In genomic region chr15:93020976-93021772, GRCh38 we compare ENCODE assay signal across 12 cellular contexts.
DNase-seq lines count a peak whose midpoint lies in the region; ATAC-seq, FAIRE-seq and TF ChIP-seq lines count a peak whose summit lies in the region.
"Had no signal": no experiment of that assay in that cellular context is flagged by ENCODE, and none has a peak within 500 bp of the region (broad histone marks: within the 10 kb centered on the region; RNA-seq: fewer than 3 reads in every experiment).

No MANE protein-coding gene starts in this region.

- ATAC-seq in A549 = no peak
- ATAC-seq in GM19043 (IDR thresholded peaks at IDR 0.05; ENCODE audit: low read depth, unreplicated experiment) = peak; percentile 86
- peak; percentile 74 for ATAC-seq in HG02840 (IDR thresholded peaks at IDR 0.05; ENCODE audit: low FRiP score, unreplicated experiment)

- H3K9me3 Mint-ChIP-seq in T-helper 2 cell treated with Interferon-gamma antibody and Interleukin-4, amounts not matched to agents 5 μg/mL and 100 μg/mL, for 36 hours = no peaks in the 10 kb centered on the region

- CTCF ChIA-PET in A549 (lab: Yijun Ruan, JAX) = interaction anchor here (1.0 to 10.2 kb wide), 4 partner anchors 12 to 1099 kb away, joined by 4 to 121 read pairs (median 23); no protein-coding TSS in a partner anchor

- H3K27me3 Mint-ChIP-seq in T-helper 2 cell treated with Interferon-gamma antibody and Interleukin-4, amounts not matched to agents 5 μg/mL and 100 μg/mL, for 36 hours (ENCODE audit: low read depth) = no peaks in the 10 kb centered on the region

- peaks cover 27 to 100% (median 49%) of the 10 kb centered on the region in 4 donors for H3K36me3 ChIP-seq in sigmoid colon

- peak overlapping the region; percentile 28 for H3K4me3 Mint-ChIP-seq in T-helper 2 cell treated with Interferon-gamma antibody and Interleukin-4, amounts not matched to agents 5 μg/mL and 100 μg/mL, for 36 hours

- H3K4me2 ChIP-seq in A549 = no peak overlapping the region

- TF ChIP-seq RAD21 in A549 (conservative IDR thresholded peaks at IDR 0.05 in 1 of 2, IDR thresholded peaks at IDR 0.05 in 1 of 2) = no peak

- DNase-seq in A549 (ENCODE audit: low read depth in 1 of 2, low spot score in 1 of 2) = no peak
- DNase-seq in T-helper 2 cell treated with Interferon-gamma antibody and Interleukin-4, amounts not matched to agents 5 μg/mL and 100 μg/mL, for 36 hours (ENCODE audit: low spot score) = no peak
- no peak for DNase-seq in cardiac septum (ENCODE audit: low spot score)
- DNase-seq in sigmoid colon = no peak
- DNase-seq in RCC 7860 (ENCODE audit: low spot score) = no peak
- no peak for DNase-seq in NCI-H774 (lab: John Stamatoyannopoulos, UW)
- DNase-seq: activated effector memory CD4-positive, alpha-beta T cell treated with anti-CD3 and anti-CD28 coated beads, Interleukin-2, amount 50 U/mL, for 16 hours; NCI-H2107 had no signal

- peaks cover 61% of the 10 kb centered on the region for H3K4me1 Mint-ChIP-seq in T-helper 2 cell treated with Interferon-gamma antibody and Interleukin-4, amounts not matched to agents 5 μg/mL and 100 μg/mL, for 36 hours (ENCODE audit: low read depth)

- H3K9me3 ChIP-seq in A549 = no peaks in the 10 kb centered on the region
- no peaks in the 10 kb centered on the region for H3K9me3 ChIP-seq in sigmoid colon

- peaks cover 83% of the 10 kb centered on the region for H3K36me3 Mint-ChIP-seq in T-helper 2 cell treated with Interferon-gamma antibody and Interleukin-4, amounts not matched to agents 5 μg/mL and 100 μg/mL, for 36 hours (ENCODE audit: low read depth)

- TF ChIP-seq CTCF in A549 (IDR thresholded peaks at IDR 0.05) (no peak), sigmoid colon (IDR thresholded peaks at IDR 0.05) (no peak)

- no peaks in the 10 kb centered on the region for H3K4me1 ChIP-seq in A549
- H3K4me1 ChIP-seq in sigmoid colon = peaks cover 0 to 10% (median 3%) of the 10 kb centered on the region in 4 donors

- H3K27me3 ChIP-seq in sigmoid colon = no peaks in the 10 kb centered on the region

- no peak for TF ChIP-seq EP300 in A549 (IDR thresholded peaks at IDR 0.05)
- no peak for TF ChIP-seq EP300 in sigmoid colon (IDR thresholded peaks at IDR 0.05)

- intact Hi-C loops in cardiac septum (cut with DNase I) (no loop called here), sigmoid colon (cut with DNase I) (no loop called here)

- H3K4me3 ChIP-seq in A549 (no peak overlapping the region), sigmoid colon (no peak overlapping the region)
- H3K4me3 ChIP-seq: SK-N-MC had no signal

- POLR2A ChIA-PET in A549 (lab: Yijun Ruan, JAX) = no interaction called here

- H3K27ac ChIP-seq in A549 (no peak overlapping the region), sigmoid colon (no peak overlapping the region)
- H3K27ac ChIP-seq: SK-N-MC had no signal

- TF ChIP-seq POLR2A in A549 (IDR thresholded peaks at IDR 0.05; ENCODE audit: low read length) = no peak
- TF ChIP-seq POLR2A in sigmoid colon (IDR thresholded peaks at IDR 0.05) = no peak

- peak overlapping the region; percentile 80 for H3K27ac Mint-ChIP-seq in T-helper 2 cell treated with Interferon-gamma antibody and Interleukin-4, amounts not matched to agents 5 μg/mL and 100 μg/mL, for 36 hours

- no peak for FAIRE-seq in A549 (lab: Jason Lieb, UNC)
- FAIRE-seq in RCC 7860 (lab: Jason Lieb, UNC) = no peak
- FAIRE-seq: islet of Langerhans had no signal

- WGBS in A549 (ENCODE audit: missing lambda C conversion rate) = 88% methylated on average over 3 of the region's 3 CpGs
- WGBS in sigmoid colon, 2 donors = 95 to 96% methylated on average over 3 of the region's 3 CpGs

TF ChIP-seq in A549, 52 proteins besides CTCF, POLR2A, EP300 and RAD21:
- TF ChIP-seq, protein P1, sequence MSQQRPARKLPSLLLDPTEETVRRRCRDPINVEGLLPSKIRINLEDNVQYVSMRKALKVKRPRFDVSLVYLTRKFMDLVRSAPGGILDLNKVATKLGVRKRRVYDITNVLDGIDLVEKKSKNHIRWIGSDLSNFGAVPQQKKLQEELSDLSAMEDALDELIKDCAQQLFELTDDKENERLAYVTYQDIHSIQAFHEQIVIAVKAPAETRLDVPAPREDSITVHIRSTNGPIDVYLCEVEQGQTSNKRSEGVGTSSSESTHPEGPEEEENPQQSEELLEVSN (IDR thresholded peaks at IDR 0.05; ENCODE audit: borderline replicate concordance, low read depth) = no peak
- TF ChIP-seq HOXB13 (CRISPR knock-in tag; IDR thresholded peaks at IDR 0.05; ENCODE audit: low read depth) (no peak), CEBPB (IDR thresholded peaks at IDR 0.05) (no peak), NPAS2 (CRISPR knock-in tag; IDR thresholded peaks at IDR 0.05; ENCODE audit: borderline replicate concordance) (no peak), ZSCAN20 (CRISPR knock-in tag; IDR thresholded peaks at IDR 0.05) (no peak), ZC3H11A (IDR thresholded peaks at IDR 0.05) (no peak), MAFK (IDR thresholded peaks at IDR 0.05; ENCODE audit: partially characterized antibody) (peak; percentile 66)
- TF ChIP-seq, protein P2, sequence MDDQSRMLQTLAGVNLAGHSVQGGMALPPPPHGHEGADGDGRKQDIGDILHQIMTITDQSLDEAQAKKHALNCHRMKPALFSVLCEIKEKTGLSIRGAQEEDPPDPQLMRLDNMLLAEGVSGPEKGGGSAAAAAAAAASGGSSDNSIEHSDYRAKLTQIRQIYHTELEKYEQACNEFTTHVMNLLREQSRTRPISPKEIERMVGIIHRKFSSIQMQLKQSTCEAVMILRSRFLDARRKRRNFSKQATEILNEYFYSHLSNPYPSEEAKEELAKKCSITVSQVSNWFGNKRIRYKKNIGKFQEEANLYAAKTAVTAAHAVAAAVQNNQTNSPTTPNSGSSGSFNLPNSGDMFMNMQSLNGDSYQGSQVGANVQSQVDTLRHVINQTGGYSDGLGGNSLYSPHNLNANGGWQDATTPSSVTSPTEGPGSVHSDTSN (IDR thresholded peaks at IDR 0.05) = no peak

Comparison
In these comparisons a context has a peak if more than half of its experiments do, and no peak if none do; other contexts are left out.
1. ATAC-seq: peak in GM19043 (single experiment) and HG02840 (single experiment); none in A549 (0 of 2).